Comparison of ENCODE assay signal across 16 cellular contexts in the genomic region with DNA sequence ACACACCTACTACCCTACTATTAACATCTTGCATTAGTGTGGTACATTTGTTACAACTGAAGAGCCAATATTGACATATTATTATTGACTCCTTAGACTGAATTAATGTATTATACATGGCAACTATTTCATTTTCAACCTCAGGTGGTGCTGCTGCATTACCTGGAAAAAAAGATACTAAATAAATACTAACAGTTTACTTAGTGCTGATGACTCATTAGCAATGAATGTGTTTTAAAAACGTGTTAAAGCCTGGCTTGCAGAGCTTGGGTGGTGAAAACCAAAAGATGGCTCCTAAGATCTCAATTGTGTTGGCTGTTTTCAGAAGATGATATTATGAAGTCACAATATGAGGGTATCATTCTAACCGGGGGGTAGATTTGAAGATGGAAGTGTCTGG. TPM values are rescaled to one million over a fixed set of nuclear protein-coding genes. Genes with fewer than 3 reads are reported as not detected.
A peak's percentile ranks its signal among the peaks of the same experiment; 100 is the strongest.
DNase-seq lines count a peak whose midpoint lies in the region; ATAC-seq and TF ChIP-seq lines count a peak whose summit lies in the region.
"Had no signal": no experiment of that assay in that cellular context is flagged by ENCODE, and none has a peak within 500 bp of the region (broad histone marks: within the 10 kb centered on the region; RNA-seq: fewer than 3 reads in every experiment).

No MANE protein-coding gene starts in this region.

- no peak for TF ChIP-seq POLR2A in sigmoid colon (IDR thresholded peaks at IDR 0.05)

- H3K27ac ChIP-seq in RWPE1 (no peak overlapping the region), sigmoid colon (no peak overlapping the region)
- H3K27ac ChIP-seq: spleen, vagina had no signal

- TF ChIP-seq EP300 in sigmoid colon (IDR thresholded peaks at IDR 0.05) = no peak

- intact Hi-C loops in sigmoid colon (cut with DNase I) = no loop called here

- H3K4me1 ChIP-seq in sigmoid colon = no peaks in the 10 kb centered on the region
- H3K4me1 ChIP-seq: spleen, vagina had no signal

- DNase-seq in DMS153 (lab: John Stamatoyannopoulos, UW) = peak; percentile 70
- DNase-seq in NCI-H1417 (lab: John Stamatoyannopoulos, UW) = peak in 2 of 3 experiments; percentile 5 to 51
- peak; percentile 80 for DNase-seq in RWPE1 (ENCODE audit: low spot score)
- peak; percentile 22 for DNase-seq in kidney glomerular epithelial cell (lab: John Stamatoyannopoulos, UW)
- DNase-seq in NCI-H1105 treated with DMSO at 0.1 percent for 48 hours (lab: John Stamatoyannopoulos, UW) = no peak
- no peak for DNase-seq in G401 (ENCODE audit: low spot score)
- DNase-seq in sigmoid colon = no peak
- DNase-seq: activated CD4-positive, alpha-beta T cell treated with anti-CD3 and anti-CD28 coated beads for 4 hours; DMS 273 treated with DMSO at 0.1 percent for 48 hours; head of caudate nucleus; left cardiac atrium; naive B cell; posterior cingulate gyrus; spleen had no signal

- H3K27me3 ChIP-seq in sigmoid colon = no peaks in the 10 kb centered on the region
- H3K27me3 ChIP-seq: spleen, vagina had no signal

- H3K4me3 ChIP-seq in sigmoid colon = no peak overlapping the region
- H3K4me3 ChIP-seq: spleen, vagina had no signal

- TF ChIP-seq CTCF in RWPE1 (conservative IDR thresholded peaks at IDR 0.05; ENCODE audit: low read depth) = no peak
- no peak for TF ChIP-seq CTCF in sigmoid colon (IDR thresholded peaks at IDR 0.05)

- whole genome bisulfite sequencing in sigmoid colon, 2 donors = 45 to 67% methylated on average over 2 of the region's 2 CpGs

- CTCF ChIA-PET in RWPE1 (lab: Yijun Ruan, JAX) = interaction anchor here (0.6 to 1.0 kb wide), 3 partner anchors 11 to 109 kb away, joined by 3 read pairs; no protein-coding TSS in a partner anchor

- H3K36me3 ChIP-seq in sigmoid colon = no peaks in the 10 kb centered on the region
- H3K36me3 ChIP-seq: spleen, vagina had no signal

- in situ Hi-C loops in G401 (cut with HindIII; ENCODE audit: low sequenced_read_pairs) = no loop called here

- ATAC-seq in HG03108 (IDR thresholded peaks at IDR 0.05; ENCODE audit: unreplicated experiment) = no peak
- ATAC-seq: left cardiac atrium had no signal

- H3K9me3 ChIP-seq in sigmoid colon = no peaks in the 10 kb centered on the region
- H3K9me3 ChIP-seq: spleen, vagina had no signal

- POLR2A ChIA-PET in RWPE1 (lab: Yijun Ruan, JAX; ENCODE audit: low non-redundant PET) = no interaction called here

RNA-seq across cellular contexts. Expression of a gene that starts 34.8 kb away (rescaled TPM):
- total RNA-seq in G401 (2014; rRNA removed; shearing (Covaris generic)) = 0.58 and 4.6 TPM in 2 replicates
- under 1 TPM; 0.36 to 0.83 (median 0.59) TPM for total RNA-seq in sigmoid colon
- polyA plus RNA-seq in sigmoid colon = under 1 TPM in 2 of 3 donors, not detected in 1; 0.22 to 0.60 TPM

RNA-seq across cellular contexts. Expression of a gene that starts 57.3 kb away (rescaled TPM):
- 142 and 176 TPM in 2 replicates for total RNA-seq in G401 (2014; rRNA removed; shearing (Covaris generic))
- 100 to 1,000 TPM in 3 of 4 donors, 10 to 100 TPM in 1; 77.5 to 178 (median 131) TPM for total RNA-seq in sigmoid colon
- polyA plus RNA-seq in sigmoid colon = 100 to 1,000 TPM; 107 to 189 (median 141) TPM

Comparison
In these comparisons a context has a peak if more than half of its experiments do, and no peak if none do; other contexts are left out.
1. DNase-seq: peak in DMS153 (single experiment), NCI-H1417 (2 of 3), RWPE1 (single experiment) and kidney glomerular epithelial cell (single experiment); none in NCI-H1105 treated with DMSO at 0.1 percent for 48 hours (single experiment), G401 (single experiment) and sigmoid colon (single experiment).